In genomic region chr16:66606000-66606751, GRCh38 we compare ENCODE assay signal across 1 cellular context.
A peak's percentile ranks its signal among the peaks of the same experiment; 100 is the strongest.
TF ChIP-seq lines count a peak whose summit lies in the region.

No MANE protein-coding gene starts in this region.

TF ChIP-seq in HepG2, 621 proteins besides CTCF, POLR2A, EP300 and RAD21:
- TF ChIP-seq PATZ1 (CRISPR knock-in tag; IDR thresholded peaks at IDR 0.05) = no peak
- no peak for TF ChIP-seq ZNF337 (CRISPR knock-in tag; IDR thresholded peaks at IDR 0.05; ENCODE audit: borderline replicate concordance, low read depth)
- TF ChIP-seq DDIT3 (CRISPR knock-in tag; IDR thresholded peaks at IDR 0.05) = no peak
- TF ChIP-seq ZNF749 (CRISPR knock-in tag; IDR thresholded peaks at IDR 0.05; ENCODE audit: borderline replicate concordance) = no peak
- no peak for TF ChIP-seq KDM2A (CRISPR knock-in tag; IDR thresholded peaks at IDR 0.05; ENCODE audit: borderline replicate concordance, low read depth)
- no peak for TF ChIP-seq FOXC1 (CRISPR knock-in tag; IDR thresholded peaks at IDR 0.05; ENCODE audit: borderline replicate concordance)
- TF ChIP-seq HOXA9 (CRISPR knock-in tag; IDR thresholded peaks at IDR 0.05; ENCODE audit: borderline replicate concordance) = no peak
- no peak for TF ChIP-seq DR1 (CRISPR knock-in tag; IDR thresholded peaks at IDR 0.05)
- no peak for TF ChIP-seq RCOR2 (CRISPR knock-in tag; IDR thresholded peaks at IDR 0.05)
- TF ChIP-seq ARNTL (CRISPR knock-in tag; IDR thresholded peaks at IDR 0.05) = no peak
- TF ChIP-seq ZNF746 (CRISPR knock-in tag; IDR thresholded peaks at IDR 0.05) = no peak
- 0 out of 2 replicates have a peak, but pooled peaks have one; percentile 25 for TF ChIP-seq SP4 (CRISPR knock-in tag; IDR thresholded peaks at IDR 0.05)
- no peak for TF ChIP-seq ARID4A (CRISPR knock-in tag; IDR thresholded peaks at IDR 0.05; ENCODE audit: borderline replicate concordance)
- TF ChIP-seq ZNF451 (CRISPR knock-in tag; IDR thresholded peaks at IDR 0.05) = no peak
- TF ChIP-seq REXO4 (CRISPR knock-in tag; IDR thresholded peaks at IDR 0.05; ENCODE audit: borderline replicate concordance) = no peak
- TF ChIP-seq ZNF562 (CRISPR knock-in tag; IDR thresholded peaks at IDR 0.05; ENCODE audit: borderline replicate concordance) = no peak
- no peak for TF ChIP-seq ZSCAN22 (CRISPR knock-in tag; IDR thresholded peaks at IDR 0.05)
- no peak for TF ChIP-seq ZNF607 (CRISPR knock-in tag; IDR thresholded peaks at IDR 0.05; ENCODE audit: borderline replicate concordance)
- TF ChIP-seq ZNF446 (CRISPR knock-in tag; IDR thresholded peaks at IDR 0.05) = no peak
- TF ChIP-seq ZBTB7B (CRISPR knock-in tag; IDR thresholded peaks at IDR 0.05) = 0 out of 2 replicates have a peak, but pooled peaks have one; percentile 1
- no peak for TF ChIP-seq SMAD3 (CRISPR knock-in tag; IDR thresholded peaks at IDR 0.05)
- 0 out of 2 replicates have a peak, but pooled peaks have one; percentile 16 for TF ChIP-seq POGZ (CRISPR knock-in tag; IDR thresholded peaks at IDR 0.05)
- no peak for TF ChIP-seq GABPA (IDR thresholded peaks at IDR 0.05; ENCODE audit: low read depth, low read length)
- TF ChIP-seq GABPA (CRISPR knock-in tag; IDR thresholded peaks at IDR 0.05; ENCODE audit: low read depth) = no peak
- no peak for TF ChIP-seq LCORL (IDR thresholded peaks at IDR 0.05)
- TF ChIP-seq LCORL (CRISPR knock-in tag; IDR thresholded peaks at IDR 0.05) = no peak
- TF ChIP-seq SNAI1 (CRISPR knock-in tag; IDR thresholded peaks at IDR 0.05; ENCODE audit: borderline replicate concordance) = 0 out of 2 replicates have a peak, but pooled peaks have one; percentile 44
- no peak for TF ChIP-seq ZNF747 (CRISPR knock-in tag; IDR thresholded peaks at IDR 0.05; ENCODE audit: borderline replicate concordance)
- no peak for TF ChIP-seq IRF2 (CRISPR knock-in tag; IDR thresholded peaks at IDR 0.05)
- TF ChIP-seq PCBP1 (IDR thresholded peaks at IDR 0.05; ENCODE audit: borderline replicate concordance, low read depth, low read length) = no peak
- no peak for TF ChIP-seq ZHX2 (IDR thresholded peaks at IDR 0.05; ENCODE audit: low read depth)
- TF ChIP-seq ZHX2 (CRISPR knock-in tag; IDR thresholded peaks at IDR 0.05; ENCODE audit: borderline replicate concordance) = no peak
- TF ChIP-seq ZFP36L1 (CRISPR knock-in tag; IDR thresholded peaks at IDR 0.05) = 0 out of 2 replicates have a peak, but pooled peaks have one; percentile 7
- TF ChIP-seq ZNF567 (CRISPR knock-in tag; IDR thresholded peaks at IDR 0.05; ENCODE audit: borderline replicate concordance) = no peak
- no peak for TF ChIP-seq RFX3 (CRISPR knock-in tag; IDR thresholded peaks at IDR 0.05)
- TF ChIP-seq ZNF225 (CRISPR knock-in tag; IDR thresholded peaks at IDR 0.05) = peak; percentile 15; the same call in 1 of the 2 replicates
- no peak for TF ChIP-seq MNT (IDR thresholded peaks at IDR 0.05)
- no peak for TF ChIP-seq PREB (CRISPR knock-in tag; IDR thresholded peaks at IDR 0.05)
